ENCODE assay signal across 2 cellular contexts in genomic region chr19:2315121-2315817, GRCh38.
TF ChIP-seq lines count a peak whose summit lies in the region.

No MANE protein-coding gene starts in this region.

TF ChIP-seq in HEK293, 187 proteins besides CTCF, POLR2A, EP300 and RAD21:
- TF ChIP-seq ZNF792 (tag by site-specific recombination; IDR thresholded peaks at IDR 0.05) (no peak), SETDB1 (IDR thresholded peaks at IDR 0.05; ENCODE audit: insufficient read length, low read length) (peak; percentile 65)

TF ChIP-seq in K562, 482 proteins besides CTCF, POLR2A, EP300 and RAD21 (continues in another document):
- TF ChIP-seq ZNF184 (CRISPR knock-in tag; IDR thresholded peaks at IDR 0.05) (no peak), ZBTB33 (CRISPR knock-in tag; IDR thresholded peaks at IDR 0.05) (no peak), KLF13 (tag; IDR thresholded peaks at IDR 0.05; ENCODE audit: borderline replicate concordance, low read depth) (no peak), HCFC1 (IDR thresholded peaks at IDR 0.05; ENCODE audit: low read depth, low read length) (no peak), TAF15 (IDR thresholded peaks at IDR 0.05; ENCODE audit: low read depth, low read length) (no peak), ZEB2 (IDR thresholded peaks at IDR 0.05) (0 out of 2 replicates have a peak, but pooled peaks have one; percentile 16), GABPA (tag; conservative IDR thresholded peaks at IDR 0.05; ENCODE audit: low read depth) (no peak), MBD1 (CRISPR knock-in tag; IDR thresholded peaks at IDR 0.05) (no peak), MNT (conservative IDR thresholded peaks at IDR 0.05) (no peak), KDM4B (IDR thresholded peaks at IDR 0.05; ENCODE audit: borderline replicate concordance in 2 of 2, low read depth in 1 of 2) (no peak), KLF16 (IDR thresholded peaks at IDR 0.05) (no peak), CBX1 (IDR thresholded peaks at IDR 0.05; ENCODE audit: low read depth) (0 out of 2 replicates have a peak, but pooled peaks have one; percentile 25), PTTG1 (tag; IDR thresholded peaks at IDR 0.05; ENCODE audit: low read depth) (no peak), ZNF280A (IDR thresholded peaks at IDR 0.05; ENCODE audit: low read depth, partially characterized antibody) (peak; percentile 74), ESRRB (CRISPR knock-in tag; IDR thresholded peaks at IDR 0.05; ENCODE audit: borderline replicate concordance) (no peak), ZNF224 (CRISPR knock-in tag; IDR thresholded peaks at IDR 0.05) (no peak), SLC30A9 (CRISPR knock-in tag; IDR thresholded peaks at IDR 0.05) (no peak), CBX5 (IDR thresholded peaks at IDR 0.05; ENCODE audit: borderline replicate concordance, low read depth) (peak; percentile 71; the same call in 1 of the 2 replicates), POLR2AphosphoS2 (IDR thresholded peaks at IDR 0.05; ENCODE audit: low read length) (no peak), ZNF324 (CRISPR knock-in tag; IDR thresholded peaks at IDR 0.05) (peak; percentile 100), RBM14 (IDR thresholded peaks at IDR 0.05; ENCODE audit: borderline replicate concordance, insufficient read depth, low read depth, low read length) (no peak), XRCC3 (IDR thresholded peaks at IDR 0.05) (peak; percentile 55; the same call in 1 of the 2 replicates), CBX3 (IDR thresholded peaks at IDR 0.05; ENCODE audit: borderline replicate concordance in 1 of 2, low read length in 2 of 2) (peak in 1 of 2 experiments; percentile 95; a peak in 2 of 3 replicates), TGIF2 (CRISPR knock-in tag; IDR thresholded peaks at IDR 0.05) (no peak), SP2 (IDR thresholded peaks at IDR 0.05; ENCODE audit: extremely low read depth, low read depth, low read length, poor library complexity, severe bottlenecking) (no peak), UBTF (IDR thresholded peaks at IDR 0.05; ENCODE audit: borderline replicate concordance in 1 of 2, low read depth in 2 of 2, low read length in 2 of 2) (no peak), ZNF445 (CRISPR knock-in tag; IDR thresholded peaks at IDR 0.05; ENCODE audit: low read depth) (peak; percentile 63; the same call in 1 of the 2 replicates), RBFOX2 (IDR thresholded peaks at IDR 0.05; ENCODE audit: low read depth, low read length) (no peak), MAFF (IDR thresholded peaks at IDR 0.05; ENCODE audit: low read length) (no peak), ADNP (tag; IDR thresholded peaks at IDR 0.05) (no peak), SNIP1 (IDR thresholded peaks at IDR 0.05; ENCODE audit: low read depth) (no peak), MXI1 (IDR thresholded peaks at IDR 0.05; ENCODE audit: low read depth, low read length) (no peak), NFRKB (IDR thresholded peaks at IDR 0.05; ENCODE audit: low read depth) (no peak), MAFK (IDR thresholded peaks at IDR 0.05; ENCODE audit: low read length) (no peak), TRIM28 (IDR thresholded peaks at IDR 0.05) (peak; percentile 95), NR3C1 (CRISPR knock-in tag; IDR thresholded peaks at IDR 0.05) (no peak), SMARCC2 (IDR thresholded peaks at IDR 0.05; ENCODE audit: low read depth) (no peak), ZNF212 (CRISPR knock-in tag; IDR thresholded peaks at IDR 0.05) (no peak), MTA2 (IDR thresholded peaks at IDR 0.05; ENCODE audit: low read depth) (no peak), BCL6 (CRISPR knock-in tag; IDR thresholded peaks at IDR 0.05) (no peak), ETS1 (conservative IDR thresholded peaks at IDR 0.05; ENCODE audit: control insufficient read depth, low read depth, low read length) (no peak), NCOA4 (IDR thresholded peaks at IDR 0.05; ENCODE audit: partially characterized antibody) (no peak)
- TF ChIP-seq, protein P1, sequence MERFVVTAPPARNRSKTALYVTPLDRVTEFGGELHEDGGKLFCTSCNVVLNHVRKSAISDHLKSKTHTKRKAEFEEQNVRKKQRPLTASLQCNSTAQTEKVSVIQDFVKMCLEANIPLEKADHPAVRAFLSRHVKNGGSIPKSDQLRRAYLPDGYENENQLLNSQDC (CRISPR knock-in tag; IDR thresholded peaks at IDR 0.05) = no peak
- TF ChIP-seq, protein P2, sequence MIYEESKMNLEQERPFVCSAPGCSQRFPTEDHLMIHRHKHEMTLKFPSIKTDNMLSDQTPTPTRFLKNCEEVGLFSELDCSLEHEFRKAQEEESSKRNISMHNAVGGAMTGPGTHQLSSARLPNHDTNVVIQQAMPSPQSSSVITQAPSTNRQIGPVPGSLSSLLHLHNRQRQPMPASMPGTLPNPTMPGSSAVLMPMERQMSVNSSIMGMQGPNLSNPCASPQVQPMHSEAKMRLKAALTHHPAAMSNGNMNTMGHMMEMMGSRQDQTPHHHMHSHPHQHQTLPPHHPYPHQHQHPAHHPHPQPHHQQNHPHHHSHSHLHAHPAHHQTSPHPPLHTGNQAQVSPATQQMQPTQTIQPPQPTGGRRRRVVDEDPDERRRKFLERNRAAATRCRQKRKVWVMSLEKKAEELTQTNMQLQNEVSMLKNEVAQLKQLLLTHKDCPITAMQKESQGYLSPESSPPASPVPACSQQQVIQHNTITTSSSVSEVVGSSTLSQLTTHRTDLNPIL (CRISPR knock-in tag; IDR thresholded peaks at IDR 0.05) = no peak
- TF ChIP-seq, protein P3, sequence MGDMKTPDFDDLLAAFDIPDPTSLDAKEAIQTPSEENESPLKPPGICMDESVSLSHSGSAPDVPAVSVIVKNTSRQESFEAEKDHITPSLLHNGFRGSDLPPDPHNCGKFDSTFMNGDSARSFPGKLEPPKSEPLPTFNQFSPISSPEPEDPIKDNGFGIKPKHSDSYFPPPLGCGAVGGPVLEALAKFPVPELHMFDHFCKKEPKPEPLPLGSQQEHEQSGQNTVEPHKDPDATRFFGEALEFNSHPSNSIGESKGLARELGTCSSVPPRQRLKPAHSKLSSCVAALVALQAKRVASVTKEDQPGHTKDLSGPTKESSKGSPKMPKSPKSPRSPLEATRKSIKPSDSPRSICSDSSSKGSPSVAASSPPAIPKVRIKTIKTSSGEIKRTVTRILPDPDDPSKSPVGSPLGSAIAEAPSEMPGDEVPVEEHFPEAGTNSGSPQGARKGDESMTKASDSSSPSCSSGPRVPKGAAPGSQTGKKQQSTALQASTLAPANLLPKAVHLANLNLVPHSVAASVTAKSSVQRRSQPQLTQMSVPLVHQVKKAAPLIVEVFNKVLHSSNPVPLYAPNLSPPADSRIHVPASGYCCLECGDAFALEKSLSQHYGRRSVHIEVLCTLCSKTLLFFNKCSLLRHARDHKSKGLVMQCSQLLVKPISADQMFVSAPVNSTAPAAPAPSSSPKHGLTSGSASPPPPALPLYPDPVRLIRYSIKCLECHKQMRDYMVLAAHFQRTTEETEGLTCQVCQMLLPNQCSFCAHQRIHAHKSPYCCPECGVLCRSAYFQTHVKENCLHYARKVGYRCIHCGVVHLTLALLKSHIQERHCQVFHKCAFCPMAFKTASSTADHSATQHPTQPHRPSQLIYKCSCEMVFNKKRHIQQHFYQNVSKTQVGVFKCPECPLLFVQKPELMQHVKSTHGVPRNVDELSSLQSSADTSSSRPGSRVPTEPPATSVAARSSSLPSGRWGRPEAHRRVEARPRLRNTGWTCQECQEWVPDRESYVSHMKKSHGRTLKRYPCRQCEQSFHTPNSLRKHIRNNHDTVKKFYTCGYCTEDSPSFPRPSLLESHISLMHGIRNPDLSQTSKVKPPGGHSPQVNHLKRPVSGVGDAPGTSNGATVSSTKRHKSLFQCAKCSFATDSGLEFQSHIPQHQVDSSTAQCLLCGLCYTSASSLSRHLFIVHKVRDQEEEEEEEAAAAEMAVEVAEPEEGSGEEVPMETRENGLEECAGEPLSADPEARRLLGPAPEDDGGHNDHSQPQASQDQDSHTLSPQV (IDR thresholded peaks at IDR 0.05) = no peak
